1 cellular context compared by ENCODE assay signal in the genomic region with DNA sequence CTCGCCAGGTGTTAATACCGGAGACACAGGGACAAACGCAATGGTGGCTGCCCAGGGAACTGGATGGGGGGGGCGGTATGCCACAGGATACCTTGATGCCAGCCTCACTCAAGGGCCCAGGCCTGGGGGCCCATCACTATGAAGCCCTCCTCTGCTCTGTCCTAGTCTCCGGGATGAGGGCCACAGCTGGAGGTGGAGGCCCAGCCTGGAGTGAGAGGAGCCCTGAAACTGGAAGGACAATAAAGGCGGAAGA.
TF ChIP-seq lines count a peak whose summit lies in the region.

No MANE protein-coding gene starts in this region.

TF ChIP-seq in WTC11, 78 proteins besides CTCF, POLR2A, EP300 and RAD21 (continued from another document):
- TF ChIP-seq, protein P1, sequence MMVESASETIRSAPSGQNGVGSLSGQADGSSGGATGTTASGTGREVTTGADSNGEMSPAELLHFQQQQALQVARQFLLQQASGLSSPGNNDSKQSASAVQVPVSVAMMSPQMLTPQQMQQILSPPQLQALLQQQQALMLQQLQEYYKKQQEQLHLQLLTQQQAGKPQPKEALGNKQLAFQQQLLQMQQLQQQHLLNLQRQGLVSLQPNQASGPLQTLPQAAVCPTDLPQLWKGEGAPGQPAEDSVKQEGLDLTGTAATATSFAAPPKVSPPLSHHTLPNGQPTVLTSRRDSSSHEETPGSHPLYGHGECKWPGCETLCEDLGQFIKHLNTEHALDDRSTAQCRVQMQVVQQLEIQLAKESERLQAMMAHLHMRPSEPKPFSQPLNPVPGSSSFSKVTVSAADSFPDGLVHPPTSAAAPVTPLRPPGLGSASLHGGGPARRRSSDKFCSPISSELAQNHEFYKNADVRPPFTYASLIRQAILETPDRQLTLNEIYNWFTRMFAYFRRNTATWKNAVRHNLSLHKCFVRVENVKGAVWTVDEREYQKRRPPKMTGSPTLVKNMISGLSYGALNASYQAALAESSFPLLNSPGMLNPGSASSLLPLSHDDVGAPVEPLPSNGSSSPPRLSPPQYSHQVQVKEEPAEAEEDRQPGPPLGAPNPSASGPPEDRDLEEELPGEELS (CRISPR knock-in tag; IDR thresholded peaks at IDR 0.05): no peak
- no peak for TF ChIP-seq ZBTB21 (CRISPR knock-in tag; IDR thresholded peaks at IDR 0.05; ENCODE audit: borderline replicate concordance)
- TF ChIP-seq SOX15 (CRISPR knock-in tag; IDR thresholded peaks at IDR 0.05): no peak
- TF ChIP-seq FOXK1 (CRISPR knock-in tag; IDR thresholded peaks at IDR 0.05): no peak
- no peak for TF ChIP-seq ZNF423 (CRISPR knock-in tag; IDR thresholded peaks at IDR 0.05)
- TF ChIP-seq MXD4 (CRISPR knock-in tag; IDR thresholded peaks at IDR 0.05; ENCODE audit: borderline replicate concordance): no peak
- TF ChIP-seq ETV6 (CRISPR knock-in tag; IDR thresholded peaks at IDR 0.05): no peak
- TF ChIP-seq, protein P2, sequence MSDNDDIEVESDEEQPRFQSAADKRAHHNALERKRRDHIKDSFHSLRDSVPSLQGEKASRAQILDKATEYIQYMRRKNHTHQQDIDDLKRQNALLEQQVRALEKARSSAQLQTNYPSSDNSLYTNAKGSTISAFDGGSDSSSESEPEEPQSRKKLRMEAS (CRISPR knock-in tag; IDR thresholded peaks at IDR 0.05): no peak
- TF ChIP-seq, protein P3, sequence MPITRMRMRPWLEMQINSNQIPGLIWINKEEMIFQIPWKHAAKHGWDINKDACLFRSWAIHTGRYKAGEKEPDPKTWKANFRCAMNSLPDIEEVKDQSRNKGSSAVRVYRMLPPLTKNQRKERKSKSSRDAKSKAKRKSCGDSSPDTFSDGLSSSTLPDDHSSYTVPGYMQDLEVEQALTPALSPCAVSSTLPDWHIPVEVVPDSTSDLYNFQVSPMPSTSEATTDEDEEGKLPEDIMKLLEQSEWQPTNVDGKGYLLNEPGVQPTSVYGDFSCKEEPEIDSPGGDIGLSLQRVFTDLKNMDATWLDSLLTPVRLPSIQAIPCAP (CRISPR knock-in tag; IDR thresholded peaks at IDR 0.05): no peak
- TF ChIP-seq MYBL2 (CRISPR knock-in tag; IDR thresholded peaks at IDR 0.05): no peak
- TF ChIP-seq, protein P4, sequence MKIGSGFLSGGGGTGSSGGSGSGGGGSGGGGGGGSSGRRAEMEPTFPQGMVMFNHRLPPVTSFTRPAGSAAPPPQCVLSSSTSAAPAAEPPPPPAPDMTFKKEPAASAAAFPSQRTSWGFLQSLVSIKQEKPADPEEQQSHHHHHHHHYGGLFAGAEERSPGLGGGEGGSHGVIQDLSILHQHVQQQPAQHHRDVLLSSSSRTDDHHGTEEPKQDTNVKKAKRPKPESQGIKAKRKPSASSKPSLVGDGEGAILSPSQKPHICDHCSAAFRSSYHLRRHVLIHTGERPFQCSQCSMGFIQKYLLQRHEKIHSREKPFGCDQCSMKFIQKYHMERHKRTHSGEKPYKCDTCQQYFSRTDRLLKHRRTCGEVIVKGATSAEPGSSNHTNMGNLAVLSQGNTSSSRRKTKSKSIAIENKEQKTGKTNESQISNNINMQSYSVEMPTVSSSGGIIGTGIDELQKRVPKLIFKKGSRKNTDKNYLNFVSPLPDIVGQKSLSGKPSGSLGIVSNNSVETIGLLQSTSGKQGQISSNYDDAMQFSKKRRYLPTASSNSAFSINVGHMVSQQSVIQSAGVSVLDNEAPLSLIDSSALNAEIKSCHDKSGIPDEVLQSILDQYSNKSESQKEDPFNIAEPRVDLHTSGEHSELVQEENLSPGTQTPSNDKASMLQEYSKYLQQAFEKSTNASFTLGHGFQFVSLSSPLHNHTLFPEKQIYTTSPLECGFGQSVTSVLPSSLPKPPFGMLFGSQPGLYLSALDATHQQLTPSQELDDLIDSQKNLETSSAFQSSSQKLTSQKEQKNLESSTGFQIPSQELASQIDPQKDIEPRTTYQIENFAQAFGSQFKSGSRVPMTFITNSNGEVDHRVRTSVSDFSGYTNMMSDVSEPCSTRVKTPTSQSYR (CRISPR knock-in tag; IDR thresholded peaks at IDR 0.05): no peak
- no peak for TF ChIP-seq RORB (CRISPR knock-in tag; IDR thresholded peaks at IDR 0.05)
